In genomic region chr2:169732583-169733358, GRCh38 we compare ENCODE assay signal across 9 cellular contexts. TPM values are rescaled to one million over a fixed set of nuclear protein-coding genes. Genes with fewer than 3 reads are reported as not detected.
DNase-seq lines count a peak whose midpoint lies in the region; ATAC-seq and TF ChIP-seq lines count a peak whose summit lies in the region.
"Had no signal": no experiment of that assay in that cellular context is flagged by ENCODE, and none has a peak within 500 bp of the region (broad histone marks: within the 10 kb centered on the region; RNA-seq: fewer than 3 reads in every experiment).

No MANE protein-coding gene starts in this region.

- peak overlapping the region; percentile 80 for H3K4me3 ChIP-seq in lower lobe of right lung
- peak overlapping the region; percentile 90 to 99 for H3K4me3 ChIP-seq in aorta (ENCODE audit: low read length in 2 of 2)

- peak; percentile 21 to 42 for ATAC-seq in lower lobe of right lung
- no peak for ATAC-seq in aorta (ENCODE audit: low FRiP score)
- ATAC-seq in GM21526 (IDR thresholded peaks at IDR 0.05; ENCODE audit: low FRiP score, unreplicated experiment), result no peak

- peaks cover 3% of the 10 kb centered on the region for H3K4me1 ChIP-seq in lower lobe of right lung
- no peaks in the 10 kb centered on the region for H3K4me1 ChIP-seq in aorta (ENCODE audit: control insufficient read depth in 1 of 2, insufficient read depth in 2 of 2, low read length in 2 of 2)

- H3K9me3 ChIP-seq in lower lobe of right lung (no peaks in the 10 kb centered on the region), aorta (ENCODE audit: control insufficient read depth, low read length) (no peaks in the 10 kb centered on the region)

- no peaks in the 10 kb centered on the region for H3K36me3 Mint-ChIP-seq in MCF 10A (ENCODE audit: insufficient read depth, unreplicated experiment)

- CTCF ChIA-PET in MCF 10A (lab: Yijun Ruan, JAX), result no interaction called here

- no peaks in the 10 kb centered on the region for H3K4me1 Mint-ChIP-seq in MCF 10A (ENCODE audit: insufficient read depth, unreplicated experiment)

- WGBS in aorta, 2 donors, result 41 to 43% methylated on average over 13 of the region's 13 CpGs

- TF ChIP-seq CTCF in MCF 10A (IDR thresholded peaks at IDR 0.05; ENCODE audit: unreplicated experiment) (no peak), lower lobe of right lung (IDR thresholded peaks at IDR 0.05) (no peak)

- H3K27ac ChIP-seq in lower lobe of right lung (no peak overlapping the region), aorta (ENCODE audit: low read depth in 1 of 2, low read length in 2 of 2) (no peak overlapping the region)
- H3K27ac ChIP-seq: epithelial cell of prostate had no signal

- intact Hi-C loops in MCF 10A (cut with micrococcal nuclease) (no loop called here), lower lobe of right lung (cut with DNase I) (no loop called here), aorta (cut with DNase I) (no loop called here), head of caudate nucleus (cut with DNase I) (no loop called here)

- H3K4me3 Mint-ChIP-seq in MCF 10A (ENCODE audit: unreplicated experiment), result peak overlapping the region; percentile 76

- H3K27ac Mint-ChIP-seq in MCF 10A (ENCODE audit: low read depth, unreplicated experiment), result no peak overlapping the region

- H3K9me3 Mint-ChIP-seq in MCF 10A (ENCODE audit: unreplicated experiment), result no peaks in the 10 kb centered on the region

- H3K27me3 ChIP-seq in lower lobe of right lung (ENCODE audit: low read depth) (no peaks in the 10 kb centered on the region), aorta (ENCODE audit: control insufficient read depth in 1 of 2, insufficient read depth in 2 of 2, low read length in 1 of 2) (no peaks in the 10 kb centered on the region)

- H3K36me3 ChIP-seq in lower lobe of right lung, result no peaks in the 10 kb centered on the region
- no peaks in the 10 kb centered on the region for H3K36me3 ChIP-seq in aorta (ENCODE audit: control insufficient read depth in 1 of 2, insufficient read depth in 2 of 2, low read length in 1 of 2)

- DNase-seq in AG20443 (ENCODE audit: low spot score) (peak; percentile 19), HuH-7 (ENCODE audit: low spot score) (peak; percentile 42), MCF 10A (ENCODE audit: unreplicated experiment) (no peak), lower lobe of right lung (no peak), aorta (no peak), pons (ENCODE audit: low spot score) (no peak), head of caudate nucleus (no peak)

- POLR2A ChIA-PET in MCF 10A (lab: Yijun Ruan, JAX), result interaction anchor here (0.6 to 1.1 kb wide), 2 partner anchors 95 to 148 kb away, joined by 3 read pairs; no protein-coding TSS in a partner anchor

- BruUV-seq in MCF 10A (replicated peaks; lab: Mats Ljungman, UMichigan), result no TSS peak

- no peaks in the 10 kb centered on the region for H3K27me3 Mint-ChIP-seq in MCF 10A (ENCODE audit: insufficient read depth, unreplicated experiment)

RNA-seq across cellular contexts. Expression of gene KLHL23, which starts 0.9 kb away (rescaled TPM):
- total RNA-seq in MCF 10A (2022) (4.6 and 6.1 TPM in 2 replicates), lower lobe of right lung (8.8 TPM), aorta (10 to 100 TPM in 1 of 2 donors, 1 to 10 TPM in 1; 7.2 to 16.4 TPM)
- polyA plus RNA-seq in aorta, result 1 to 10 TPM in 1 of 2 donors, under 1 TPM in 1; 0.97 to 2.1 TPM

RNA-seq across cellular contexts. Expression of gene PHOSPHO2, which starts 38.5 kb away (rescaled TPM):
- total RNA-seq in MCF 10A (2022) (5.4 and 6.0 TPM in 2 replicates), lower lobe of right lung (6.1 TPM), aorta (1 to 10 TPM; 4.3 to 4.8 TPM)
- polyA plus RNA-seq in aorta, result 10 to 100 TPM in 1 of 2 donors, 1 to 10 TPM in 1; 3.4 to 13.4 TPM

RNA-seq across cellular contexts. Expression of gene CFAP210, which starts 38.6 kb away (rescaled TPM):
- total RNA-seq in MCF 10A (2022) (not detected in 2 replicates), lower lobe of right lung (0.95 TPM), aorta (under 1 TPM in 1 of 2 donors, not detected in 1; 0.58 TPM)
- polyA plus RNA-seq in aorta, result under 1 TPM in 1 of 2 donors, not detected in 1; 0.05 TPM

Comparison
In these comparisons a context has a peak if more than half of its experiments do, and no peak if none do; other contexts are left out.
1. DNase-seq: peak in AG20443 (single experiment) and HuH-7 (single experiment); none in MCF 10A (single experiment), lower lobe of right lung (single experiment), aorta (0 of 2), pons (single experiment) and head of caudate nucleus (0 of 42).
2. ATAC-seq: peak in lower lobe of right lung (2 of 2); none in aorta (single experiment) and GM21526 (single experiment).